8 cellular contexts compared by ENCODE assay signal in the genomic region with DNA sequence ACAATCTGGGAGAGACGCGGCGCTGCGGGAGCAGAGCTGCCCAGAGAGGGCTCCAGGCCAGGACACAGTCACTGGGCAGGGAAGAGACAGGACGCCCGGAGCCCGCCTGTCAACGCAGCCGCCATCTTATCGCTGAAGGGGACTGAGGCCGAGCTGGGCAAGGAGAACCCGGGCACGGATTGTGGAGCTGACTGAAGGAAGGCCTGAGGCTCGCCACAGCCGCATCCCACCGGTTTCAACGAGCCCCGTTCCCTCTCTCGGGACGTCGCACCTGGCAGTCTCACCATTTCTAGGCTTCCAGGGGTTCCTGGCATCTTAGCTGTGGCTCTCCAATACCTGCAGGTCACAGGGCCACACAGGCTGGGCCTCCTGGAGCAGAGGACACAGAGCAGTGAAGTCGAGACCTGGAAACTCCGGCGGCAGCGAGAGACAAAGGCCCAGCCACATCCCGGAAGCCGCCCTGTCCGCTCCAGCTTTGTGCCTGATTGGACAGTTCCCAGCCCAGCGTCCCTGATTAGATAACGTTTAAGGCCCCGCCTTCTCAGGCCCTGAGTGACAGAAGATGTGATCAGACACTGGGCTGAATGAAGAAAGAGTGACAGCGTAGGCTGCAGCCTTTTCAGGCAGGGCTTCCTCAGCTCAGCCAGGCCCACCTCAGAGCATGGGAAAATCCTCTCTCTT. TPM values are rescaled to one million over a fixed set of nuclear protein-coding genes. Genes with fewer than 3 reads are reported as not detected.
DNase-seq lines count a peak whose midpoint lies in the region; ATAC-seq and TF ChIP-seq lines count a peak whose summit lies in the region.

A gene (minus strand): TSS at position 431 of the 681 bp plus-strand sequence. CDS start 117 bp downstream, at position 314.

- H3K27me3 ChIP-seq in BE2C: no peaks in the 10 kb centered on the region

- TF ChIP-seq CTCF in BE2C (IDR thresholded peaks at IDR 0.05; ENCODE audit: low read depth, low read length): no peak

- peak; percentile 94 for DNase-seq in BE2C
- DNase-seq in NCI-H69 (lab: John Stamatoyannopoulos, UW): peak; percentile 69
- peak; percentile 92 for DNase-seq in activated CD8-positive, alpha-beta memory T cell treated with anti-CD3 and anti-CD28 coated beads for 24 hours
- peak; percentile 86 for DNase-seq in effector CD8-positive, alpha-beta T cell (lab: John Stamatoyannopoulos, UW)
- DNase-seq in lung microvascular endothelial cell (ENCODE audit: low read depth in 2 of 2): peak; percentile 98
- peak; percentile 81 to 91 (median 84) for DNase-seq in stimulated activated CD4-positive, alpha-beta T cell treated with anti-CD3 and anti-CD28 coated beads, TNF-alpha, amount 100 ng/mL, for 48 hours (ENCODE audit: low read depth in 3 of 3)

- H3K4me1 ChIP-seq in BE2C: no peaks in the 10 kb centered on the region

- no peaks in the 10 kb centered on the region; the same call in 1 of the 2 replicates for H3K36me3 ChIP-seq in BE2C

- peak within 1 kb of the TSS; percentile 94 for H3K4me3 ChIP-seq in BE2C (ENCODE audit: low read depth, low read length)

- H3K9me3 ChIP-seq in BE2C: no peaks in the 10 kb centered on the region

- peak; percentile 95 for ATAC-seq in HG03439 (IDR thresholded peaks at IDR 0.05; ENCODE audit: unreplicated experiment)

- TF ChIP-seq POLR2A in GM19193 (IDR thresholded peaks at IDR 0.05; ENCODE audit: extremely low read depth, insufficient read depth, insufficient read length): peak; percentile 93

RNA-seq across cellular contexts. Expression of the gene that starts here (rescaled TPM):
- 12.1 TPM for polyA plus RNA-seq in BE2C (2012; ENCODE audit: insufficient read depth, insufficient read length, low read depth)
- 6.5 and 11.1 TPM in 2 replicates for total RNA-seq in lung microvascular endothelial cell

Comparison
In these comparisons a context has a peak if more than half of its experiments do, and no peak if none do; other contexts are left out.
1. Peak in every context shown above with its lines: DNase-seq, ATAC-seq and H3K4me3 ChIP-seq.